ENCODE assay signal across 1 cellular context in genomic region chr11:130861902-130862552, GRCh38.
TF ChIP-seq lines count a peak whose summit lies in the region.

No MANE protein-coding gene starts in this region.

TF ChIP-seq in HepG2, 621 proteins besides CTCF, POLR2A, EP300 and RAD21 (continued from another document and continues in another):
- no peak for TF ChIP-seq ZBED4 (CRISPR knock-in tag; IDR thresholded peaks at IDR 0.05; ENCODE audit: borderline replicate concordance)
- TF ChIP-seq MTF1 (CRISPR knock-in tag; IDR thresholded peaks at IDR 0.05), result no peak
- no peak for TF ChIP-seq NFRKB (IDR thresholded peaks at IDR 0.05)
- TF ChIP-seq FOXC1 (CRISPR knock-in tag; IDR thresholded peaks at IDR 0.05; ENCODE audit: borderline replicate concordance), result no peak
- TF ChIP-seq ZSCAN21 (CRISPR knock-in tag; IDR thresholded peaks at IDR 0.05; ENCODE audit: borderline replicate concordance), result no peak; the same call in 1 of the 2 replicates
- no peak for TF ChIP-seq ZNF850 (CRISPR knock-in tag; conservative IDR thresholded peaks at IDR 0.05)
- peak; percentile 57; the same call in 1 of the 2 replicates for TF ChIP-seq FOXK1 (CRISPR knock-in tag; IDR thresholded peaks at IDR 0.05; ENCODE audit: borderline replicate concordance, low read depth)
- no peak for TF ChIP-seq ARID2 (CRISPR knock-in tag; IDR thresholded peaks at IDR 0.05; ENCODE audit: borderline replicate concordance)
- TF ChIP-seq, protein P1, sequence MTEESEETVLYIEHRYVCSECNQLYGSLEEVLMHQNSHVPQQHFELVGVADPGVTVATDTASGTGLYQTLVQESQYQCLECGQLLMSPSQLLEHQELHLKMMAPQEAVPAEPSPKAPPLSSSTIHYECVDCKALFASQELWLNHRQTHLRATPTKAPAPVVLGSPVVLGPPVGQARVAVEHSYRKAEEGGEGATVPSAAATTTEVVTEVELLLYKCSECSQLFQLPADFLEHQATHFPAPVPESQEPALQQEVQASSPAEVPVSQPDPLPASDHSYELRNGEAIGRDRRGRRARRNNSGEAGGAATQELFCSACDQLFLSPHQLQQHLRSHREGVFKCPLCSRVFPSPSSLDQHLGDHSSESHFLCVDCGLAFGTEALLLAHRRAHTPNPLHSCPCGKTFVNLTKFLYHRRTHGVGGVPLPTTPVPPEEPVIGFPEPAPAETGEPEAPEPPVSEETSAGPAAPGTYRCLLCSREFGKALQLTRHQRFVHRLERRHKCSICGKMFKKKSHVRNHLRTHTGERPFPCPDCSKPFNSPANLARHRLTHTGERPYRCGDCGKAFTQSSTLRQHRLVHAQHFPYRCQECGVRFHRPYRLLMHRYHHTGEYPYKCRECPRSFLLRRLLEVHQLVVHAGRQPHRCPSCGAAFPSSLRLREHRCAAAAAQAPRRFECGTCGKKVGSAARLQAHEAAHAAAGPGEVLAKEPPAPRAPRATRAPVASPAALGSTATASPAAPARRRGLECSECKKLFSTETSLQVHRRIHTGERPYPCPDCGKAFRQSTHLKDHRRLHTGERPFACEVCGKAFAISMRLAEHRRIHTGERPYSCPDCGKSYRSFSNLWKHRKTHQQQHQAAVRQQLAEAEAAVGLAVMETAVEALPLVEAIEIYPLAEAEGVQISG (CRISPR knock-in tag; IDR thresholded peaks at IDR 0.05), result peak; percentile 48; the same call in 1 of the 2 replicates
- TF ChIP-seq SNAI1 (CRISPR knock-in tag; IDR thresholded peaks at IDR 0.05; ENCODE audit: borderline replicate concordance), result no peak
- no peak for TF ChIP-seq ZBTB21 (CRISPR knock-in tag; IDR thresholded peaks at IDR 0.05)
- peak; percentile 53; the same call in 1 of the 2 replicates for TF ChIP-seq MAX (IDR thresholded peaks at IDR 0.05)
- TF ChIP-seq MYNN (CRISPR knock-in tag; IDR thresholded peaks at IDR 0.05; ENCODE audit: low read depth), result 0 out of 2 replicates have a peak, but pooled peaks have one; percentile 57
- TF ChIP-seq CREM (IDR thresholded peaks at IDR 0.05), result no peak
- TF ChIP-seq CREM (CRISPR knock-in tag; IDR thresholded peaks at IDR 0.05), result no peak
- TF ChIP-seq TFAP4 (IDR thresholded peaks at IDR 0.05; ENCODE audit: borderline replicate concordance, low read depth), result peak; percentile 65
- no peak for TF ChIP-seq HOXA5 (CRISPR knock-in tag; IDR thresholded peaks at IDR 0.05)
- TF ChIP-seq, protein P2, sequence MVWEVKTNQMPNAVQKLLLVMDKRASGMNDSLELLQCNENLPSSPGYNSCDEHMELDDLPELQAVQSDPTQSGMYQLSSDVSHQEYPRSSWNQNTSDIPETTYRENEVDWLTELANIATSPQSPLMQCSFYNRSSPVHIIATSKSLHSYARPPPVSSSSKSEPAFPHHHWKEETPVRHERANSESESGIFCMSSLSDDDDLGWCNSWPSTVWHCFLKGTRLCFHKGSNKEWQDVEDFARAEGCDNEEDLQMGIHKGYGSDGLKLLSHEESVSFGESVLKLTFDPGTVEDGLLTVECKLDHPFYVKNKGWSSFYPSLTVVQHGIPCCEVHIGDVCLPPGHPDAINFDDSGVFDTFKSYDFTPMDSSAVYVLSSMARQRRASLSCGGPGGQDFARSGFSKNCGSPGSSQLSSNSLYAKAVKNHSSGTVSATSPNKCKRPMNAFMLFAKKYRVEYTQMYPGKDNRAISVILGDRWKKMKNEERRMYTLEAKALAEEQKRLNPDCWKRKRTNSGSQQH (CRISPR knock-in tag; IDR thresholded peaks at IDR 0.05; ENCODE audit: low read depth), result no peak
- TF ChIP-seq, protein P3, sequence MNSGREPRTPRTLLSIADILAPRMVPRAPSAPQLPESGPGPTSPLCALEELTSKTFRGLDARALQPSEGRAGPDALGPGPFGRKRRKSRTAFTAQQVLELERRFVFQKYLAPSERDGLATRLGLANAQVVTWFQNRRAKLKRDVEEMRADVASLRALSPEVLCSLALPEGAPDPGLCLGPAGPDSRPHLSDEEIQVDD (CRISPR knock-in tag; IDR thresholded peaks at IDR 0.05; ENCODE audit: borderline replicate concordance), result no peak
- TF ChIP-seq ZNF691 (CRISPR knock-in tag; IDR thresholded peaks at IDR 0.05; ENCODE audit: borderline replicate concordance, low read depth), result peak; percentile 67; the same call in 1 of the 2 replicates
- no peak for TF ChIP-seq ZNF546 (CRISPR knock-in tag; conservative IDR thresholded peaks at IDR 0.05)
- no peak for TF ChIP-seq ZFP36L2 (CRISPR knock-in tag; IDR thresholded peaks at IDR 0.05)
- TF ChIP-seq MEIS2 (CRISPR knock-in tag; IDR thresholded peaks at IDR 0.05), result peak; percentile 34; the same call in 1 of the 2 replicates
- 0 out of 2 replicates have a peak, but pooled peaks have one; percentile 38 for TF ChIP-seq KAT8 (CRISPR knock-in tag; IDR thresholded peaks at IDR 0.05)
- TF ChIP-seq PAWR (CRISPR knock-in tag; IDR thresholded peaks at IDR 0.05; ENCODE audit: borderline replicate concordance), result no peak
- no peak for TF ChIP-seq DMTF1 (CRISPR knock-in tag; IDR thresholded peaks at IDR 0.05)
- TF ChIP-seq FIP1L1 (IDR thresholded peaks at IDR 0.05; ENCODE audit: borderline replicate concordance, insufficient read depth, low read depth, low read length), result no peak
- no peak for TF ChIP-seq PTBP1 (IDR thresholded peaks at IDR 0.05; ENCODE audit: low read depth, low read length, poor library complexity, severe bottlenecking)
- no peak for TF ChIP-seq THYN1 (CRISPR knock-in tag; IDR thresholded peaks at IDR 0.05; ENCODE audit: borderline replicate concordance, low read depth)
- no peak for TF ChIP-seq ZNF414 (CRISPR knock-in tag; IDR thresholded peaks at IDR 0.05)
- no peak for TF ChIP-seq ZNF256 (CRISPR knock-in tag; conservative IDR thresholded peaks at IDR 0.05)
- TF ChIP-seq ZNF569 (CRISPR knock-in tag; IDR thresholded peaks at IDR 0.05; ENCODE audit: borderline replicate concordance), result no peak
- TF ChIP-seq, protein P4, sequence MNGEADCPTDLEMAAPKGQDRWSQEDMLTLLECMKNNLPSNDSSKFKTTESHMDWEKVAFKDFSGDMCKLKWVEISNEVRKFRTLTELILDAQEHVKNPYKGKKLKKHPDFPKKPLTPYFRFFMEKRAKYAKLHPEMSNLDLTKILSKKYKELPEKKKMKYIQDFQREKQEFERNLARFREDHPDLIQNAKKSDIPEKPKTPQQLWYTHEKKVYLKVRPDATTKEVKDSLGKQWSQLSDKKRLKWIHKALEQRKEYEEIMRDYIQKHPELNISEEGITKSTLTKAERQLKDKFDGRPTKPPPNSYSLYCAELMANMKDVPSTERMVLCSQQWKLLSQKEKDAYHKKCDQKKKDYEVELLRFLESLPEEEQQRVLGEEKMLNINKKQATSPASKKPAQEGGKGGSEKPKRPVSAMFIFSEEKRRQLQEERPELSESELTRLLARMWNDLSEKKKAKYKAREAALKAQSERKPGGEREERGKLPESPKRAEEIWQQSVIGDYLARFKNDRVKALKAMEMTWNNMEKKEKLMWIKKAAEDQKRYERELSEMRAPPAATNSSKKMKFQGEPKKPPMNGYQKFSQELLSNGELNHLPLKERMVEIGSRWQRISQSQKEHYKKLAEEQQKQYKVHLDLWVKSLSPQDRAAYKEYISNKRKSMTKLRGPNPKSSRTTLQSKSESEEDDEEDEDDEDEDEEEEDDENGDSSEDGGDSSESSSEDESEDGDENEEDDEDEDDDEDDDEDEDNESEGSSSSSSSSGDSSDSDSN (CRISPR knock-in tag; IDR thresholded peaks at IDR 0.05), result 0 out of 2 replicates have a peak, but pooled peaks have one; percentile 15
- TF ChIP-seq ZNF614 (CRISPR knock-in tag; IDR thresholded peaks at IDR 0.05; ENCODE audit: borderline replicate concordance), result no peak
- TF ChIP-seq ZBTB38 (CRISPR knock-in tag; IDR thresholded peaks at IDR 0.05), result no peak
- no peak for TF ChIP-seq PHB2 (IDR thresholded peaks at IDR 0.05; ENCODE audit: partially characterized antibody)
- no peak for TF ChIP-seq THAP7 (CRISPR knock-in tag; IDR thresholded peaks at IDR 0.05)
- TF ChIP-seq ZNF484 (CRISPR knock-in tag; IDR thresholded peaks at IDR 0.05; ENCODE audit: borderline replicate concordance, low read depth), result no peak
- TF ChIP-seq ATF7-NPFF (CRISPR knock-in tag; IDR thresholded peaks at IDR 0.05; ENCODE audit: low read depth), result no peak
- no peak for TF ChIP-seq DPF2 (CRISPR knock-in tag; IDR thresholded peaks at IDR 0.05; ENCODE audit: borderline replicate concordance, low read depth)
- TF ChIP-seq, protein P5, sequence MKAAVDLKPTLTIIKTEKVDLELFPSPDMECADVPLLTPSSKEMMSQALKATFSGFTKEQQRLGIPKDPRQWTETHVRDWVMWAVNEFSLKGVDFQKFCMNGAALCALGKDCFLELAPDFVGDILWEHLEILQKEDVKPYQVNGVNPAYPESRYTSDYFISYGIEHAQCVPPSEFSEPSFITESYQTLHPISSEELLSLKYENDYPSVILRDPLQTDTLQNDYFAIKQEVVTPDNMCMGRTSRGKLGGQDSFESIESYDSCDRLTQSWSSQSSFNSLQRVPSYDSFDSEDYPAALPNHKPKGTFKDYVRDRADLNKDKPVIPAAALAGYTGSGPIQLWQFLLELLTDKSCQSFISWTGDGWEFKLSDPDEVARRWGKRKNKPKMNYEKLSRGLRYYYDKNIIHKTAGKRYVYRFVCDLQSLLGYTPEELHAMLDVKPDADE (CRISPR knock-in tag; IDR thresholded peaks at IDR 0.05), result no peak
- TF ChIP-seq, protein P6, sequence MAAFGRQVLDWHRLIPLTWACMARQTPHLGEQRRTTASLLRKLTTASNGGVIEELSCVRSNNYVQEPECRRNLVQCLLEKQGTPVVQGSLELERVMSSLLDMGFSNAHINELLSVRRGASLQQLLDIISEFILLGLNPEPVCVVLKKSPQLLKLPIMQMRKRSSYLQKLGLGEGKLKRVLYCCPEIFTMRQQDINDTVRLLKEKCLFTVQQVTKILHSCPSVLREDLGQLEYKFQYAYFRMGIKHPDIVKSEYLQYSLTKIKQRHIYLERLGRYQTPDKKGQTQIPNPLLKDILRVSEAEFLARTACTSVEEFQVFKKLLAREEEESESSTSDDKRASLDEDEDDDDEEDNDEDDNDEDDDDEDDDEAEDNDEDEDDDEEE (CRISPR knock-in tag; IDR thresholded peaks at IDR 0.05), result no peak
- TF ChIP-seq HNRNPH1 (optimal IDR thresholded peaks at IDR 0.05; ENCODE audit: low read depth, low read length), result no peak
